ENCODE assay signal across 17 cellular contexts in the genomic region with DNA sequence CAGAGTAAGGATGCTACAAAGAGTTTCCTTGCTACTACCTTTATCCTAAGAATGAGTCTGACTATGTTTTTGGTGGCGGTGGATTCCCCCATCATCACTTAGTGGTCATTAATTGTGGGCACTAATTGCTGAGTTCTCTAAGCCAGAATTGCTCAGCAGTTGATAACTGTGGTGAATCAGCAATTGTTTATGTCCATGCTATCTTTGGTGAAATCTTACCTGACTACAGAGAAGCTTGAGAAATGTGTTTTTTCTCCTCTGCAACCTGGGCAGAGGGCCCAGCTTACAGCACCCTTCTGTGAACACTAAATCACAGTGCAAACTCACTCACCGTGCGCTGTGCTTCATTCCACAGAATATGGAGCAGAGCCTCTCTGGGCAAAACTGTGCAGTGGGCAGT.
A peak's percentile ranks its signal among the peaks of the same experiment; 100 is the strongest.
DNase-seq lines count a peak whose midpoint lies in the region; ATAC-seq and TF ChIP-seq lines count a peak whose summit lies in the region.
"Had no signal": no experiment of that assay in that cellular context is flagged by ENCODE, and none has a peak within 500 bp of the region (broad histone marks: within the 10 kb centered on the region; RNA-seq: fewer than 3 reads in every experiment).

No MANE protein-coding gene starts in this region.

- no peaks in the 10 kb centered on the region for H3K9me3 ChIP-seq in esophagus muscularis mucosa
- H3K9me3 ChIP-seq: BLaER1, Caco-2 had no signal

- no peak for ATAC-seq in HG03025 (IDR thresholded peaks at IDR 0.05; ENCODE audit: low FRiP score, unreplicated experiment)
- ATAC-seq: CD8-positive, alpha-beta T cell; HCT116 had no signal

- no peak for TF ChIP-seq EP300 in esophagus muscularis mucosa (IDR thresholded peaks at IDR 0.05)

- no peak for TF ChIP-seq CTCF in esophagus muscularis mucosa (IDR thresholded peaks at IDR 0.05)

- DNase-seq in NCI-H2171 treated with DMSO at 0.1 percent for 48 hours (lab: John Stamatoyannopoulos, UW) (peak; percentile 39), NCI-H2171 (lab: John Stamatoyannopoulos, UW) (no peak), T1000 (lab: John Stamatoyannopoulos, UW) (peak; percentile 14), esophagus muscularis mucosa (ENCODE audit: extremely low spot score) (peak; percentile 80), germinal center (ENCODE audit: low spot score) (no peak)
- DNase-seq: Caco-2; CD4-positive, CD25-positive, alpha-beta regulatory T cell; CD8-positive, alpha-beta T cell; DMS153; DND-41; GOT3; H9 had no signal

- 70% methylated on average over 3 of the region's 3 CpGs for WGBS in esophagus muscularis mucosa

- no peaks in the 10 kb centered on the region for H3K27me3 ChIP-seq in esophagus muscularis mucosa
- H3K27me3 ChIP-seq: BLaER1 had no signal

- no peak for TF ChIP-seq POLR2A in esophagus muscularis mucosa (IDR thresholded peaks at IDR 0.05; ENCODE audit: low read depth)

- intact Hi-C loops in esophagus muscularis mucosa (cut with DNase I): no loop called here

- no peak overlapping the region for H3K4me3 ChIP-seq in esophagus muscularis mucosa
- H3K4me3 ChIP-seq: BLaER1 had no signal

- H3K27ac ChIP-seq in esophagus muscularis mucosa (replicated peaks in 1 of 4): no peak overlapping the region
- H3K27ac ChIP-seq: 22Rv1, BLaER1, C4-2B had no signal

- H3K4me1 ChIP-seq in esophagus muscularis mucosa: peaks cover 0 to 13% (median 11%) of the 10 kb centered on the region in 4 donors
- H3K4me1 ChIP-seq: BLaER1, Caco-2 had no signal

- H3K36me3 ChIP-seq in esophagus muscularis mucosa: no peaks in the 10 kb centered on the region
- H3K36me3 ChIP-seq: BLaER1 had no signal

Comparison
In these comparisons a context has a peak if more than half of its experiments do, and no peak if none do; other contexts are left out.
1. DNase-seq: peak in NCI-H2171 treated with DMSO at 0.1 percent for 48 hours (single experiment), T1000 (single experiment) and esophagus muscularis mucosa (single experiment); none in NCI-H2171 (single experiment) and germinal center (single experiment).